Comparison of ENCODE assay signal across 11 cellular contexts in genomic region chr3:120399372-120399771, GRCh38. TPM values are rescaled to one million over a fixed set of nuclear protein-coding genes. Genes with fewer than 3 reads are reported as not detected.
DNase-seq lines count a peak whose midpoint lies in the region; ATAC-seq and TF ChIP-seq lines count a peak whose summit lies in the region.
"Had no signal": no experiment of that assay in that cellular context is flagged by ENCODE, and none has a peak within 500 bp of the region (broad histone marks: within the 10 kb centered on the region; RNA-seq: fewer than 3 reads in every experiment).

No MANE protein-coding gene starts in this region.

- no peak overlapping the region for H3K4me3 ChIP-seq in lower lobe of right lung

- peaks cover 0 to 5% (median 0%) of the 10 kb centered on the region in 5 donors for H3K27me3 Mint-ChIP-seq in naive thymus-derived CD8-positive, alpha-beta T cell
- H3K27me3 Mint-ChIP-seq: activated CD8-positive, alpha-beta memory T cell treated with anti-CD3 and anti-CD28 coated beads, Interleukin-2, amount 10 ng/mL, durations not matched to agents 7 days and 5 days; stimulated activated naive CD8-positive, alpha-beta T cell treated with anti-CD3 and anti-CD28 coated beads, Interleukin-15, Interleukin-2, amounts not matched to agents 100 ng/mL and 50 ng/mL, for 24 hours had no signal

- intact Hi-C loops in lower lobe of right lung (cut with DNase I): no loop called here

- no peaks in the 10 kb centered on the region for H3K9me3 Mint-ChIP-seq in naive thymus-derived CD8-positive, alpha-beta T cell
- H3K9me3 Mint-ChIP-seq: stimulated activated naive CD8-positive, alpha-beta T cell treated with anti-CD3 and anti-CD28 coated beads, Interleukin-15, Interleukin-2, amounts not matched to agents 100 ng/mL and 50 ng/mL, for 24 hours had no signal

- H3K4me3 Mint-ChIP-seq in naive thymus-derived CD8-positive, alpha-beta T cell: no peak overlapping the region
- H3K4me3 Mint-ChIP-seq: activated CD8-positive, alpha-beta memory T cell treated with anti-CD3 and anti-CD28 coated beads, Interleukin-2, amount 10 ng/mL, durations not matched to agents 7 days and 5 days; stimulated activated naive CD8-positive, alpha-beta T cell treated with anti-CD3 and anti-CD28 coated beads, Interleukin-15, Interleukin-2, amounts not matched to agents 100 ng/mL and 50 ng/mL, for 24 hours had no signal

- H3K27ac Mint-ChIP-seq in naive thymus-derived CD8-positive, alpha-beta T cell: peak overlapping the region in 1 of 10 donors; percentile 4
- H3K27ac Mint-ChIP-seq: activated CD8-positive, alpha-beta memory T cell treated with anti-CD3 and anti-CD28 coated beads, Interleukin-2, amount 10 ng/mL, durations not matched to agents 7 days and 5 days; stimulated activated naive CD8-positive, alpha-beta T cell treated with anti-CD3 and anti-CD28 coated beads, Interleukin-15, Interleukin-2, amounts not matched to agents 100 ng/mL and 50 ng/mL, for 24 hours had no signal

- peaks cover 100% of the 10 kb centered on the region for H3K36me3 ChIP-seq in lower lobe of right lung

- ATAC-seq in GM18511 (IDR thresholded peaks at IDR 0.05; ENCODE audit: unreplicated experiment): peak; percentile 89
- peak; percentile 91 for ATAC-seq in GM21367 (IDR thresholded peaks at IDR 0.05; ENCODE audit: unreplicated experiment)
- ATAC-seq in HG02981 (IDR thresholded peaks at IDR 0.05; ENCODE audit: unreplicated experiment): peak; percentile 96
- no peak for ATAC-seq in naive thymus-derived CD8-positive, alpha-beta T cell
- no peak for ATAC-seq in lower lobe of right lung
- ATAC-seq: activated CD8-positive, alpha-beta memory T cell treated with anti-CD3 and anti-CD28 coated beads, Interleukin-2, amount 10 ng/mL, durations not matched to agents 7 days and 5 days had no signal

- no peak overlapping the region for H3K27ac ChIP-seq in lower lobe of right lung

- DNase-seq in NCI-H526 treated with DMSO at 0.1 percent for 48 hours (lab: John Stamatoyannopoulos, UW): peak; percentile 79
- DNase-seq in naive thymus-derived CD8-positive, alpha-beta T cell: no peak
- DNase-seq in lower lobe of right lung: no peak
- no peak for DNase-seq in stimulated activated CD4-positive, alpha-beta T cell treated with anti-CD3 and anti-CD28 coated beads, Interleukin-4, amount 100 ng/mL, for 1 hour
- DNase-seq in NCI-H1930 (lab: John Stamatoyannopoulos, UW): no peak
- DNase-seq: activated CD8-positive, alpha-beta memory T cell treated with anti-CD3 and anti-CD28 coated beads, Interleukin-2, amount 10 ng/mL, durations not matched to agents 7 days and 5 days; T-helper 2 cell had no signal

- H3K4me1 ChIP-seq in lower lobe of right lung: no peaks in the 10 kb centered on the region

- no peaks in the 10 kb centered on the region for H3K9me3 ChIP-seq in lower lobe of right lung

- H3K4me1 Mint-ChIP-seq in naive thymus-derived CD8-positive, alpha-beta T cell: peaks cover 0 to 7% (median under 1%) of the 10 kb centered on the region in 4 donors

- no peaks in the 10 kb centered on the region for H3K36me3 Mint-ChIP-seq in naive thymus-derived CD8-positive, alpha-beta T cell
- H3K36me3 Mint-ChIP-seq: activated CD8-positive, alpha-beta memory T cell treated with anti-CD3 and anti-CD28 coated beads, Interleukin-2, amount 10 ng/mL, durations not matched to agents 7 days and 5 days had no signal

- H3K27me3 ChIP-seq in lower lobe of right lung (ENCODE audit: low read depth): no peaks in the 10 kb centered on the region

- POLR2A ChIA-PET in naive thymus-derived CD8-positive, alpha-beta T cell (lab: Charles Lee): no interaction called here

- TF ChIP-seq CTCF in lower lobe of right lung (IDR thresholded peaks at IDR 0.05): no peak

RNA-seq across cellular contexts. Expression of gene LRRC58, which starts 50.2 kb away (rescaled TPM):
- 10 to 100 TPM; 19.8 to 20.3 TPM for total RNA-seq in naive thymus-derived CD8-positive, alpha-beta T cell
- 1 to 10 TPM; 8.1 to 8.7 (median 8.5) TPM for polyA plus RNA-seq in naive thymus-derived CD8-positive, alpha-beta T cell
- total RNA-seq in lower lobe of right lung: 19.5 TPM

RNA-seq across cellular contexts. Expression of gene FSTL1, which starts 51.4 kb away (rescaled TPM):
- total RNA-seq in naive thymus-derived CD8-positive, alpha-beta T cell: under 1 TPM; 0.47 to 0.55 TPM
- under 1 TPM in 2 of 3 donors, not detected in 1; 0.23 to 0.82 TPM for polyA plus RNA-seq in naive thymus-derived CD8-positive, alpha-beta T cell
- total RNA-seq in lower lobe of right lung: 233 TPM

Comparison
In these comparisons a context has a peak if more than half of its experiments do, and no peak if none do; other contexts are left out.
1. ATAC-seq: peak in GM18511 (single experiment), GM21367 (single experiment) and HG02981 (single experiment); none in naive thymus-derived CD8-positive, alpha-beta T cell (0 of 2) and lower lobe of right lung (0 of 2).
2. RNA of gene FSTL1, which starts 51.4 kb away (total RNA-seq): 233 TPM in lower lobe of right lung (single experiment); 0.47 to 0.55 TPM in naive thymus-derived CD8-positive, alpha-beta T cell; every median in the first group is over 100 times any median in the second.